In the genomic region with DNA sequence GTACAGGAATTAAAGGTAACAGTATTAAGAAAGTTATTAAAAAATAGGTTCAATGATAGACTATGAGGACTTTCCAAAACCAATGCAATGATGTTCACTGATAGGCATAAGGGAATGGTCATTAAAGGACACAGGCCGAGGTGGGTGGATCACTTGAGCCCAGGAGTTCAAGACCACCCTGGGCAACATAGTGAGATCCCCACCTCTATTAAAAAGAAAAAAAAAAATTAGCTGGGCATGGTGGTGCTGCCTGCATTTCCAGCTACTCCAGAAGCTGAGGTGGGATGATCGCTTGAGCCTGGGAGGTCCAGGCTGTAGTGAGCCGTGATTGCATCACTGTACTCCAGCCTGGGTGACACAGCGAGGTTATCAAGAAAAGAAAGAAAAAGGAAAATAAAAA, we compare ENCODE assay signal across 1 cellular context.
TF ChIP-seq lines count a peak whose summit lies in the region.

No MANE protein-coding gene starts in this region.

TF ChIP-seq in IMR-90, 13 proteins besides CTCF, POLR2A, EP300 and RAD21:
- peak; percentile 69; the same call in 1 of the 2 replicates for TF ChIP-seq CEBPB (IDR thresholded peaks at IDR 0.05; ENCODE audit: low read depth, low read length)
- TF ChIP-seq MXI1 (IDR thresholded peaks at IDR 0.05; ENCODE audit: borderline replicate concordance, low read depth, low read length) = no peak
